ENCODE assay signal across 36 cellular contexts in the genomic region with DNA sequence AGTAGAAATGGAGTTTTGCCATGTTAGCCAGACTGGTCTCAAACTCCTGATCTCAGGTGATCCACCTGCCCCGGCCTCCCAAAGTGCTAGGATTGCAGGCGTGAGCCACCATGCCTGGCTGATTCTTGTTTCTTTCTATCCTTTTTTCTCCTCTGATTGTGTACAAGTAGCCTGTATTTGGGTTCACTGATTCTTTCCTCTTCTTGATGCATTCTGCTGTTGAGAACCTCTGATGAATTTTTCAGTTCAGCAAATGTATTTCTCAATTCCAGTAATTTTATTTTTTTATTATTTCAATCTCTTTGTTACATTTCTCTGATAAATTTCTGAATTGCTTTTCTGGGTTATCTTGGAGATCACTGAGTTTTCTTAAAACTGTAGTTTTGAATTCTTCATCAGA. TPM values are rescaled to one million over a fixed set of nuclear protein-coding genes. Genes with fewer than 3 reads are reported as not detected.
"Had no signal": no experiment of that assay in that cellular context is flagged by ENCODE, and none has a peak within 500 bp of the region (broad histone marks: within the 10 kb centered on the region; RNA-seq: fewer than 3 reads in every experiment).

No MANE protein-coding gene starts in this region.

- DNase-seq: Karpas-422, Kasumi-1, MG63, MM.1S, MV-4-11, NCI-H1048, NCI-H1092, NCI-H1092 treated with DMSO at 0.1 percent for 48 hours, NCI-H1105, NCI-H1105 treated with DMSO at 0.1 percent for 48 hours, NCI-H1417, NCI-H1417 treated with DMSO at 0.1 percent for 48 hours, NCI-H1436, NCI-H1436 treated with DMSO at 0.1 percent for 48 hours, NCI-H146, NCI-H1694, NCI-H1694 treated with DMSO at 0.1 percent for 48 hours, NCI-H187, NCI-H187 treated with DMSO at 0.1 percent for 48 hours, NCI-H1930, NCI-H2029, NCI-H2029 treated with DMSO at 0.1 percent for 48 hours, NCI-H2081, NCI-H2081 treated with DMSO at 0.1 percent for 48 hours, NCI-H2107, NCI-H2171, NCI-H2171 treated with DMSO at 0.1 percent for 48 hours, NCI-H2227 treated with DMSO at 0.1 percent for 48 hours, NCI-H226, NCI-H345, NCI-H446, NCI-H446 treated with DMSO at 0.1 percent for 48 hours, NCI-H510A, NCI-H510A treated with DMSO at 0.1 percent for 48 hours had no signal

- H3K27me3 ChIP-seq: MG63 had no signal

- H3K36me3 ChIP-seq: MG63 had no signal

- H3K4me3 ChIP-seq: MG63 had no signal

RNA-seq across cellular contexts. Expression of a gene that starts 58.8 kb away (rescaled TPM):
- total RNA-seq: M059J, NCI-H460 had no signal
